12 cellular contexts compared by ENCODE assay signal in the genomic region with DNA sequence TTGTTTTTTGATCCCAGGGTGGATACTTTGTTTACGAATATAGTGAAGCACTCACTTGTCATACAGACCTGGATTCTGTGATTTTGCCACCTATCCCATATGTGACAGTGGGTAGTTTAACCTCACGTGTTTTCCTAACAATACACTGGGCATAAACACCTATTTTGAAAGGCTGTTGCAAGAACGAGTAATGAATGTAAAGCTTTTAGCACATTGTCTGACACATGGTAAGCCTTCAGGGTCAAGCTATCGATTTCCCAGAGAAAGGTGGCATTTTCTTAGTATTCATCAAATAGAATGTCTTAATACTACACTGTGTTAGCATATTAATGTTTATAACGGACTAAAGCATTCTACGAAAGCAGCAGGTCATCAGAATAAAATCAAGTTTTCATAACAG. TPM values are rescaled to one million over a fixed set of nuclear protein-coding genes. Genes with fewer than 3 reads are reported as not detected.
DNase-seq lines count a peak whose midpoint lies in the region; ATAC-seq and TF ChIP-seq lines count a peak whose summit lies in the region.
"Had no signal": no experiment of that assay in that cellular context is flagged by ENCODE, and none has a peak within 500 bp of the region (broad histone marks: within the 10 kb centered on the region; RNA-seq: fewer than 3 reads in every experiment).

No MANE protein-coding gene starts in this region.

- peak overlapping the region; percentile 92 for H3K27ac ChIP-seq in subcutaneous abdominal adipose tissue (ENCODE audit: low read depth, low read length)
- H3K27ac ChIP-seq: SJCRH30 had no signal

- H3K9me3 ChIP-seq in subcutaneous abdominal adipose tissue (ENCODE audit: control insufficient read depth in 5 of 5, low read length in 5 of 5): no peaks in the 10 kb centered on the region
- H3K9me3 ChIP-seq: SJCRH30 had no signal

- no peak for DNase-seq in activated naive CD4-positive, alpha-beta T cell treated with Interleukin-2 at 50 U/mL for 16 hours
- DNase-seq in T-cell (no peak), glutamatergic neuron (no peak), NCI-H748 treated with DMSO at 0.1 percent for 48 hours (lab: John Stamatoyannopoulos, UW) (no peak), GF-D8 (lab: John Stamatoyannopoulos, UW) (no peak), DMS 273 (lab: John Stamatoyannopoulos, UW; ENCODE audit: unreplicated experiment) (no peak)
- DNase-seq: effector CD4-positive, alpha-beta T cell; kidney glomerular epithelial cell; NCI-H1694 treated with DMSO at 0.1 percent for 48 hours; SJCRH30 had no signal

- CTCF ChIA-PET in T-cell (lab: Charles Lee): interaction anchor here (0.5 to 0.6 kb wide), 4 partner anchors 14 to 1124 kb away, joined by 3 to 6 read pairs (median 4); no protein-coding TSS in a partner anchor

- H3K4me3 ChIP-seq in subcutaneous abdominal adipose tissue (ENCODE audit: low read depth in 1 of 5, low read length in 5 of 5): no peak overlapping the region

- H3K27ac Mint-ChIP-seq in activated naive CD4-positive, alpha-beta T cell treated with anti-CD3 and anti-CD28 coated beads, Interleukin-2, amount 50 U/mL, for 24 hours: peak overlapping the region; percentile 95
- peak overlapping the region in 1 of 2 donors; percentile 87 for H3K27ac Mint-ChIP-seq in T-cell
- peak overlapping the region; percentile 4 for H3K27ac Mint-ChIP-seq in glutamatergic neuron (ENCODE audit: unreplicated experiment)

- peak overlapping the region; percentile 90 for H3K4me3 Mint-ChIP-seq in activated naive CD4-positive, alpha-beta T cell treated with anti-CD3 and anti-CD28 coated beads, Interleukin-2, amount 50 U/mL, for 24 hours
- H3K4me3 Mint-ChIP-seq in T-cell (peak overlapping the region; percentile 92 to 95 (median 94)), glutamatergic neuron (ENCODE audit: unreplicated experiment) (peak overlapping the region; percentile 91)

- TF ChIP-seq CTCF in glutamatergic neuron (IDR thresholded peaks at IDR 0.05; ENCODE audit: partially characterized antibody, unreplicated experiment): no peak

- peaks cover 0 to 4% (median 0%) of the 10 kb centered on the region in 5 donors for H3K36me3 ChIP-seq in subcutaneous abdominal adipose tissue (ENCODE audit: control insufficient read depth in 5 of 5, insufficient read depth in 5 of 5, low read length in 5 of 5)

- POLR2A ChIA-PET in T-cell (lab: Charles Lee): no interaction called here

- peak overlapping the region in 1 of 5 donors; percentile 54 for H3K9ac ChIP-seq in subcutaneous abdominal adipose tissue (ENCODE audit: low read length in 5 of 5)

- peaks cover 48% of the 10 kb centered on the region for H3K4me1 Mint-ChIP-seq in activated naive CD4-positive, alpha-beta T cell treated with anti-CD3 and anti-CD28 coated beads, Interleukin-2, amount 50 U/mL, for 24 hours
- H3K4me1 Mint-ChIP-seq in T-cell (peaks cover 64 to 70% (median 68%) of the 10 kb centered on the region in 3 donors), glutamatergic neuron (ENCODE audit: low read depth, unreplicated experiment) (peaks cover 18% of the 10 kb centered on the region)

- no peak for ATAC-seq in T-cell (replicated peaks in 1 of 4)

- H3K27me3 ChIP-seq in subcutaneous abdominal adipose tissue (ENCODE audit: control insufficient read depth in 5 of 5, insufficient read depth in 4 of 5, low read length in 5 of 5): no peaks in the 10 kb centered on the region
- H3K27me3 ChIP-seq: SJCRH30 had no signal

- H3K9me3 Mint-ChIP-seq in activated naive CD4-positive, alpha-beta T cell treated with anti-CD3 and anti-CD28 coated beads, Interleukin-2, amount 50 U/mL, for 24 hours: no peaks in the 10 kb centered on the region
- H3K9me3 Mint-ChIP-seq in T-cell: no peaks in the 10 kb centered on the region
- H3K9me3 Mint-ChIP-seq in glutamatergic neuron (ENCODE audit: unreplicated experiment): peaks cover 5% of the 10 kb centered on the region

- H3K36me3 Mint-ChIP-seq in activated naive CD4-positive, alpha-beta T cell treated with anti-CD3 and anti-CD28 coated beads, Interleukin-2, amount 50 U/mL, for 24 hours: peaks cover 11% of the 10 kb centered on the region
- H3K36me3 Mint-ChIP-seq in T-cell (peaks cover 2% of the 10 kb centered on the region), glutamatergic neuron (ENCODE audit: unreplicated experiment) (no peaks in the 10 kb centered on the region)

- H3K27me3 Mint-ChIP-seq in activated naive CD4-positive, alpha-beta T cell treated with anti-CD3 and anti-CD28 coated beads, Interleukin-2, amount 50 U/mL, for 24 hours: no peaks in the 10 kb centered on the region
- H3K27me3 Mint-ChIP-seq in T-cell: no peaks in the 10 kb centered on the region
- peaks cover 6% of the 10 kb centered on the region for H3K27me3 Mint-ChIP-seq in glutamatergic neuron (ENCODE audit: unreplicated experiment)

- peaks cover 0 to 40% (median 36%) of the 10 kb centered on the region in 5 donors for H3K4me1 ChIP-seq in subcutaneous abdominal adipose tissue (ENCODE audit: control insufficient read depth in 5 of 5, insufficient read depth in 5 of 5, low read length in 5 of 5)
- H3K4me1 ChIP-seq: SJCRH30 had no signal

RNA-seq across cellular contexts. Expression of gene CHTF8, which starts 1.9 kb away (rescaled TPM):
- total RNA-seq in T-cell (100 to 1,000 TPM in 3 of 5 donors, 10 to 100 TPM in 2; 64.8 to 138 (median 124) TPM), glutamatergic neuron (ENCODE audit: unreplicated experiment) (116 TPM)

RNA-seq across cellular contexts. Expression of gene UTP4, which starts 2.0 kb away (rescaled TPM):
- total RNA-seq in T-cell (10 to 100 TPM; 30.3 to 42.5 (median 37.8) TPM), glutamatergic neuron (ENCODE audit: unreplicated experiment) (70.7 TPM)

RNA-seq across cellular contexts. Expression of gene HAS3, which starts 25.0 kb away (rescaled TPM):
- total RNA-seq in T-cell (1 to 10 TPM; 2.0 to 4.7 (median 3.4) TPM), glutamatergic neuron (ENCODE audit: unreplicated experiment) (0.42 TPM)

RNA-seq across cellular contexts. Expression of gene SNTB2, which starts 56.5 kb away (rescaled TPM):
- total RNA-seq in T-cell: 10 to 100 TPM; 13.2 to 23.1 (median 17.3) TPM
- total RNA-seq in glutamatergic neuron (ENCODE audit: unreplicated experiment): 26.8 TPM
